In genomic region chrX:31212856-31213748, GRCh38 we compare ENCODE assay signal across 21 cellular contexts.
DNase-seq lines count a peak whose midpoint lies in the region; ATAC-seq and TF ChIP-seq lines count a peak whose summit lies in the region.
"Had no signal": no experiment of that assay in that cellular context is flagged by ENCODE, and none has a peak within 500 bp of the region (broad histone marks: within the 10 kb centered on the region; RNA-seq: fewer than 3 reads in every experiment).

No MANE protein-coding gene starts in this region.

- POLR2A ChIA-PET in OCI-LY7 (lab: Charles Lee) (interaction anchor here (0.6 to 2.1 kb wide), 10 partner anchors 10 to 201 kb away, joined by 3 to 9 read pairs (median 4); no protein-coding TSS in a partner anchor), PC-9 (lab: Charles Lee; ENCODE audit: unreplicated experiment) (no interaction called here)

- no peak overlapping the region for H3K4me3 ChIP-seq in BLaER1 treated with 17β-estradiol and CSF1 and Interleukin-3, amounts not matched to agents 10 nM and 100 nM
- H3K4me3 ChIP-seq in OCI-LY7 (ENCODE audit: low read depth, low read length, poor library complexity, severe bottlenecking) (no peak overlapping the region), PC-9 (no peak overlapping the region)
- H3K4me3 ChIP-seq: colonic mucosa, K562, MG63, prostate gland, sigmoid colon, SK-N-MC, upper lobe of right lung had no signal

- peaks cover 0 to 15% (median 0%) of the 10 kb centered on the region in 11 experiments; a peak in 5 of 22 replicates for H3K36me3 ChIP-seq in BLaER1 treated with 17β-estradiol and CSF1 and Interleukin-3, amounts not matched to agents 10 nM and 100 nM
- H3K36me3 ChIP-seq in OCI-LY7 (ENCODE audit: insufficient read depth, low read length) = peaks cover 19% of the 10 kb centered on the region
- no peaks in the 10 kb centered on the region for H3K36me3 ChIP-seq in PC-9 (ENCODE audit: low read depth)
- H3K36me3 ChIP-seq: colonic mucosa, MG63, prostate gland, sigmoid colon, upper lobe of right lung had no signal

- peaks cover 0 to 11% (median 0%) of the 10 kb centered on the region in 11 experiments; a peak in 1 of 22 replicates for H4K20me1 ChIP-seq in BLaER1 treated with 17β-estradiol and CSF1 and Interleukin-3, amounts not matched to agents 10 nM and 100 nM
- H4K20me1 ChIP-seq in OCI-LY7 (ENCODE audit: insufficient read depth, low read length) (no peaks in the 10 kb centered on the region), PC-9 (ENCODE audit: insufficient read depth) (no peaks in the 10 kb centered on the region)

- H3K27me3 ChIP-seq in BLaER1 treated with 17β-estradiol and CSF1 and Interleukin-3, amounts not matched to agents 10 nM and 100 nM = peaks cover 84 to 100% (median 99%) of the 10 kb centered on the region in 11 experiments
- H3K27me3 ChIP-seq in foreskin keratinocyte (no peaks in the 10 kb centered on the region), PC-9 (ENCODE audit: insufficient read depth, low read depth) (no peaks in the 10 kb centered on the region)
- H3K27me3 ChIP-seq: MG63, sigmoid colon, upper lobe of right lung had no signal

- BruUV-seq in OCI-LY7 (replicated peaks; lab: Mats Ljungman, UMichigan) (no TSS peak), PC-9 (replicated peaks; lab: Mats Ljungman, UMichigan) (no TSS peak)

- no peak for TF ChIP-seq CTCF in OCI-LY7 (conservative IDR thresholded peaks at IDR 0.05; ENCODE audit: low read length)
- no peak for TF ChIP-seq CTCF in foreskin keratinocyte (conservative IDR thresholded peaks at IDR 0.05)
- TF ChIP-seq CTCF in PC-9 (conservative IDR thresholded peaks at IDR 0.05) = no peak

- no peaks in the 10 kb centered on the region for H3F3A ChIP-seq in PC-9 (ENCODE audit: insufficient read depth, low read depth)

- in situ Hi-C loops in G401 (cut with HindIII; ENCODE audit: low sequenced_read_pairs) (no loop called here), ACHN (cut with HindIII; ENCODE audit: low pct_ligation_motif_present, low pct_unique_long_range_greater_than_20kb, low sequenced_read_pairs) (no loop called here)

- ATAC-seq in foreskin keratinocyte (peak; percentile 41), HG02571 (IDR thresholded peaks at IDR 0.05; ENCODE audit: unreplicated experiment) (no peak)
- ATAC-seq: stimulated activated memory B cell treated with anti-CD40 and anti-IgM and Interleukin-4, amounts not matched to agents 10 μg/mL and 1 μg/mL and 100 μg/mL, for 72 hours; upper lobe of right lung had no signal

- no peak overlapping the region for H3K9ac ChIP-seq in BLaER1 treated with 17β-estradiol and CSF1 and Interleukin-3, amounts not matched to agents 10 nM and 100 nM

- CTCF ChIA-PET in OCI-LY7 (lab: Charles Lee; ENCODE audit: unreplicated experiment) = interaction anchor here (1.1 to 2.3 kb wide), 4 partner anchors 11 to 174 kb away, joined by 3 to 14 read pairs (median 4); no protein-coding TSS in a partner anchor
- CTCF ChIA-PET in PC-9 (lab: Charles Lee) = no interaction called here

- H3K27ac ChIP-seq in BLaER1 treated with 17β-estradiol and CSF1 and Interleukin-3, amounts not matched to agents 10 nM and 100 nM = no peak overlapping the region
- H3K27ac ChIP-seq in OCI-LY7 (ENCODE audit: low read depth, low read length, poor library complexity, severe bottlenecking) (no peak overlapping the region), foreskin keratinocyte (no peak overlapping the region), PC-9 (no peak overlapping the region)
- H3K27ac ChIP-seq: colonic mucosa, prostate gland, sigmoid colon, SK-N-MC, upper lobe of right lung had no signal

- intact Hi-C loops in OCI-LY7 (cut with micrococcal nuclease; ENCODE audit: unreplicated experiment) (loop anchor here (5.0 kb wide), 2 partner anchors 444 to 599 kb away; no protein-coding TSS in a partner anchor), PC-9 (cut with micrococcal nuclease; ENCODE audit: unreplicated experiment) (no loop called here)

- DNase-seq in G401 (ENCODE audit: low spot score) (peak; percentile 79), OCI-LY7 (ENCODE audit: low spot score) (no peak), foreskin keratinocyte (peak in 1 of 2 donors; percentile 32), PC-9 (no peak), ACHN (no peak)
- DNase-seq: activated CD4-positive, alpha-beta T cell treated with anti-CD3 and anti-CD28 coated beads, Interleukin-2, amount 50 U/mL, for 4 hours; colonic mucosa; effector CD8-positive, alpha-beta T cell; NCI-H1436 treated with DMSO at 0.1 percent for 48 hours; NCI-H2107; NCI-H510A treated with DMSO at 0.1 percent for 48 hours; sigmoid colon; stimulated activated CD4-positive, alpha-beta T cell treated with anti-CD3 and anti-CD28 coated beads, Interleukin-4, amount 100 ng/mL, for 4 hours; upper lobe of right lung had no signal

- H3K9me3 ChIP-seq in BLaER1 treated with 17β-estradiol and CSF1 and Interleukin-3, amounts not matched to agents 10 nM and 100 nM (replicated peaks in 1 of 11) = peaks cover 0 to under 1% (median 0%) of the 10 kb centered on the region in 11 experiments; a peak in 1 of 22 replicates
- H3K9me3 ChIP-seq in OCI-LY7 (ENCODE audit: low read length) = no peaks in the 10 kb centered on the region
- no peaks in the 10 kb centered on the region for H3K9me3 ChIP-seq in PC-9 (ENCODE audit: insufficient read depth, low read depth)
- H3K9me3 ChIP-seq: colonic mucosa, MG63, prostate gland, sigmoid colon, upper lobe of right lung had no signal

- H2AFZ ChIP-seq in OCI-LY7 (ENCODE audit: low read length) (no peak overlapping the region), PC-9 (no peak overlapping the region)

- peak overlapping the region in 7 of 11 experiments; percentile 1 to 24 (median 6); a peak in 6 of 22 replicates for H3K4me2 ChIP-seq in BLaER1 treated with 17β-estradiol and CSF1 and Interleukin-3, amounts not matched to agents 10 nM and 100 nM
- peak overlapping the region; percentile 8; the same call in 1 of the 2 replicates for H3K4me2 ChIP-seq in OCI-LY7 (ENCODE audit: low read length)
- H3K4me2 ChIP-seq in PC-9 = no peak overlapping the region

- no peaks in the 10 kb centered on the region for H3K79me2 ChIP-seq in OCI-LY7 (ENCODE audit: insufficient read depth, low read depth, low read length)
- H3K79me2 ChIP-seq in PC-9 (ENCODE audit: low read depth) = no peaks in the 10 kb centered on the region

- peaks cover 21 to 43% (median 31%) of the 10 kb centered on the region in 10 experiments; a peak in 18 of 20 replicates for H3K4me1 ChIP-seq in BLaER1 treated with 17β-estradiol and CSF1 and Interleukin-3, amounts not matched to agents 10 nM and 100 nM
- H3K4me1 ChIP-seq in OCI-LY7 (ENCODE audit: insufficient read depth, low read length, poor library complexity, severe bottlenecking) = peaks cover 39% of the 10 kb centered on the region
- H3K4me1 ChIP-seq in foreskin keratinocyte = peaks cover 5% of the 10 kb centered on the region
- peaks cover 6% of the 10 kb centered on the region; the same call in 1 of the 2 replicates for H3K4me1 ChIP-seq in PC-9 (replicated peaks; ENCODE audit: insufficient read depth)
- H3K4me1 ChIP-seq: colonic mucosa, prostate gland, upper lobe of right lung had no signal

- H3K9me2 ChIP-seq in OCI-LY7 (ENCODE audit: insufficient read depth, low read length) (no peaks in the 10 kb centered on the region), PC-9 (ENCODE audit: insufficient read depth) (no peaks in the 10 kb centered on the region)
